ENCODE assay signal across 19 cellular contexts in the genomic region with DNA sequence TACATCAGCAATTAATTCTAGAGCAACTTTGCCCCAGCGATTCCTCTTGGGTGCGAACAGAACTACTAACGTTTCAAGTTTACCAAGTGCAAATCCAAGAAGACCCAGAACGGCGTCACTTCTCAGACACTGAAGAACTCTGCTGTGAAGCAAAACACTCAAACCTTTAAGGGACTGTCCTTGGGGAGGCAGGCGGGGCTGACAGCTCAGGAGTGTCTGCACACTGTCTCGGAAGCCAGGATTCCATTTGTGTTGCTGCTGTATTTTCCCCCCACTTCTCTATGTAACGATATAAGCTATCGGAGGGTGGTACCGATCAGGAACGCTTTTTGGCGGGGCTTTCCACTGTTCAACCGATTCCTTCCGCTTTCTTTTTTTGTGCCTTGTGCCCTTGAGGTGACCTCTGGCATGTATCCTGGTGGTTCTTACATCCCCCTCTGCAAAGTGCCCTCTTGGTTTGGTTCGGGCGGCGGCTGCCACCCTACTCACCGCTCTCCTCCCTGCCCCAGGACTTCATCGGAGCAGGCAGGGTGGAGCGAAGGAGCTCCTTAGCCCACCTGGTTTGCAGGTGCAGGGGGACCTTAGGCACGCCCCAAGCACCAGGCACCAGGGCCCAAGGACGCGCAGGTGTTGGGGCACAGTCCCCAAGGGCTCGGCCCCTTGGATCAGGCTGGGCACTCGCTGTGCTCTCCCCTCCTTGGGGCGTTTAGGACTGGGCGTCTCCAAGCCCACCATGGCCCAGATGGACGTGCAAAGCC.
"Had no signal": no experiment of that assay in that cellular context is flagged by ENCODE, and none has a peak within 500 bp of the region (broad histone marks: within the 10 kb centered on the region; RNA-seq: fewer than 3 reads in every experiment).

No MANE protein-coding gene starts in this region.

- H3K27me3 Mint-ChIP-seq: dendritic cell treated with granulocyte-macrophage colony-stimulating factor and Interleukin-4, amounts not matched to agents 40 ng/mL and 50 ng/mL, for 4 days; effector memory CD8-positive, alpha-beta T cell had no signal

- H3K27ac ChIP-seq: ascending aorta, epithelial cell of prostate had no signal

- DNase-seq: activated CD4-positive, CD25-positive, alpha-beta regulatory T cell treated with anti-CD3 and anti-CD28 coated beads, Interleukin-2, amount 50 U/mL, for 72 hours; activated naive CD4-positive, alpha-beta T cell treated with anti-CD3 and anti-CD28 coated beads for 36 hours; activated T-cell treated with anti-CD3 and anti-CD28 coated beads, Interleukin-2, amount 50 U/mL, for 1 hour; effector memory CD8-positive, alpha-beta T cell; left colon; stimulated activated naive CD8-positive, alpha-beta T cell treated with anti-CD3 and anti-CD28 coated beads, Interleukin-15, Interleukin-2, amounts not matched to agents 100 U/mL and 50 U/mL, for 24 hours; SW 1271 had no signal

- H3K27ac Mint-ChIP-seq: activated naive CD4-positive, alpha-beta T cell treated with anti-CD3 and anti-CD28 coated beads for 36 hours; activated T-helper 2 cell treated with anti-CD3 and anti-CD28 coated beads, Interferon-gamma antibody, Interleukin-2, Interleukin-4, amounts not matched to agents 10 μg/mL and 5 μg/mL and 100 μg/mL, durations not matched to agents 14 hours and 24 hours and 36 hours; dendritic cell treated with granulocyte-macrophage colony-stimulating factor and Interleukin-4, amounts not matched to agents 40 ng/mL and 50 ng/mL, for 4 days; effector memory CD8-positive, alpha-beta T cell; mesothelial cell of epicardium; T-helper 2 cell treated with Interferon-gamma antibody and Interleukin-4, amounts not matched to agents 5 μg/mL and 100 μg/mL, for 36 hours had no signal

- ATAC-seq: effector memory CD8-positive, alpha-beta T cell; left colon; right cardiac atrium; stimulated activated naive CD8-positive, alpha-beta T cell treated with anti-CD3 and anti-CD28 coated beads, Interleukin-15, Interleukin-2, amounts not matched to agents 100 U/mL and 50 U/mL, for 24 hours had no signal

- H3K4me3 Mint-ChIP-seq: activated naive CD4-positive, alpha-beta T cell treated with anti-CD3 and anti-CD28 coated beads for 36 hours; dendritic cell treated with granulocyte-macrophage colony-stimulating factor and Interleukin-4, amounts not matched to agents 40 ng/mL and 50 ng/mL, for 4 days; effector memory CD8-positive, alpha-beta T cell; mesothelial cell of epicardium; T-helper 2 cell treated with Interferon-gamma antibody and Interleukin-4, amounts not matched to agents 5 μg/mL and 100 μg/mL, for 36 hours had no signal

- H3K4me2 ChIP-seq: smooth muscle cell had no signal

- H3K27me3 ChIP-seq: ascending aorta had no signal

- H3K9me3 ChIP-seq: ascending aorta had no signal

- H3K9me3 Mint-ChIP-seq: activated naive CD4-positive, alpha-beta T cell treated with anti-CD3 and anti-CD28 coated beads for 36 hours; activated T-helper 2 cell treated with anti-CD3 and anti-CD28 coated beads, Interferon-gamma antibody, Interleukin-2, Interleukin-4, amounts not matched to agents 10 μg/mL and 5 μg/mL and 100 μg/mL, durations not matched to agents 14 hours and 24 hours and 36 hours; dendritic cell treated with granulocyte-macrophage colony-stimulating factor and Interleukin-4, amounts not matched to agents 40 ng/mL and 50 ng/mL, for 4 days; effector memory CD8-positive, alpha-beta T cell; mesothelial cell of epicardium; T-helper 2 cell treated with Interferon-gamma antibody and Interleukin-4, amounts not matched to agents 5 μg/mL and 100 μg/mL, for 36 hours had no signal

- FAIRE-seq: bronchial epithelial cell, frontal cortex, islet of Langerhans had no signal

- H3K4me3 ChIP-seq: ascending aorta, lung, smooth muscle cell had no signal
